ENCODE assay signal across 2 cellular contexts in the genomic region with DNA sequence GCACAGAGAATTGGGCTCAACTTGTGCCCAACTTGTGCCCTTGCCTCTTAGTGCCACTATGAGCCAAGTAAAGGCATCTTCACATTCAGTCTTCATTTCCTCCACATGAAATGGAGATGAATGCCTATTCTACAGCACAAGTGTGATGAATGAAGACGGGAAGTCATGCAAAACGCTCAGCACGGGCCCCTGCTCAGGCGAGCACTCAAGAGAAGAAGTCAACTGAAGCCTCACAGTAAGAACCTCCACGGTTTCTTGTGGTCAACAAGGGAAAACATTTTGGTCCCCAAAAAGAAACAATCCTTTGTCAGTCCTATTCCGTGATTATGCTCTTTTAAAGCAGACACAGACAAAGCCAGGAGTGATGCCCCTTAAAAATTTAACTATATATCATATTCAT.
A peak's percentile ranks its signal among the peaks of the same experiment; 100 is the strongest.
TF ChIP-seq lines count a peak whose summit lies in the region.

No MANE protein-coding gene starts in this region.

TF ChIP-seq in GM23338, 12 proteins besides CTCF, POLR2A, EP300 and RAD21:
- TF ChIP-seq CREB1 (CRISPR knock-in tag; IDR thresholded peaks at IDR 0.05; ENCODE audit: low read depth) (no peak), ZNF331 (CRISPR knock-in tag; IDR thresholded peaks at IDR 0.05; ENCODE audit: low read depth) (no peak), EZH2 (IDR thresholded peaks at IDR 0.05; ENCODE audit: low read depth, unreplicated experiment) (no peak), JUNB (IDR thresholded peaks at IDR 0.05; ENCODE audit: unreplicated experiment) (no peak), NANOG (IDR thresholded peaks at IDR 0.05; ENCODE audit: borderline replicate concordance) (no peak)
- TF ChIP-seq, protein P1, sequence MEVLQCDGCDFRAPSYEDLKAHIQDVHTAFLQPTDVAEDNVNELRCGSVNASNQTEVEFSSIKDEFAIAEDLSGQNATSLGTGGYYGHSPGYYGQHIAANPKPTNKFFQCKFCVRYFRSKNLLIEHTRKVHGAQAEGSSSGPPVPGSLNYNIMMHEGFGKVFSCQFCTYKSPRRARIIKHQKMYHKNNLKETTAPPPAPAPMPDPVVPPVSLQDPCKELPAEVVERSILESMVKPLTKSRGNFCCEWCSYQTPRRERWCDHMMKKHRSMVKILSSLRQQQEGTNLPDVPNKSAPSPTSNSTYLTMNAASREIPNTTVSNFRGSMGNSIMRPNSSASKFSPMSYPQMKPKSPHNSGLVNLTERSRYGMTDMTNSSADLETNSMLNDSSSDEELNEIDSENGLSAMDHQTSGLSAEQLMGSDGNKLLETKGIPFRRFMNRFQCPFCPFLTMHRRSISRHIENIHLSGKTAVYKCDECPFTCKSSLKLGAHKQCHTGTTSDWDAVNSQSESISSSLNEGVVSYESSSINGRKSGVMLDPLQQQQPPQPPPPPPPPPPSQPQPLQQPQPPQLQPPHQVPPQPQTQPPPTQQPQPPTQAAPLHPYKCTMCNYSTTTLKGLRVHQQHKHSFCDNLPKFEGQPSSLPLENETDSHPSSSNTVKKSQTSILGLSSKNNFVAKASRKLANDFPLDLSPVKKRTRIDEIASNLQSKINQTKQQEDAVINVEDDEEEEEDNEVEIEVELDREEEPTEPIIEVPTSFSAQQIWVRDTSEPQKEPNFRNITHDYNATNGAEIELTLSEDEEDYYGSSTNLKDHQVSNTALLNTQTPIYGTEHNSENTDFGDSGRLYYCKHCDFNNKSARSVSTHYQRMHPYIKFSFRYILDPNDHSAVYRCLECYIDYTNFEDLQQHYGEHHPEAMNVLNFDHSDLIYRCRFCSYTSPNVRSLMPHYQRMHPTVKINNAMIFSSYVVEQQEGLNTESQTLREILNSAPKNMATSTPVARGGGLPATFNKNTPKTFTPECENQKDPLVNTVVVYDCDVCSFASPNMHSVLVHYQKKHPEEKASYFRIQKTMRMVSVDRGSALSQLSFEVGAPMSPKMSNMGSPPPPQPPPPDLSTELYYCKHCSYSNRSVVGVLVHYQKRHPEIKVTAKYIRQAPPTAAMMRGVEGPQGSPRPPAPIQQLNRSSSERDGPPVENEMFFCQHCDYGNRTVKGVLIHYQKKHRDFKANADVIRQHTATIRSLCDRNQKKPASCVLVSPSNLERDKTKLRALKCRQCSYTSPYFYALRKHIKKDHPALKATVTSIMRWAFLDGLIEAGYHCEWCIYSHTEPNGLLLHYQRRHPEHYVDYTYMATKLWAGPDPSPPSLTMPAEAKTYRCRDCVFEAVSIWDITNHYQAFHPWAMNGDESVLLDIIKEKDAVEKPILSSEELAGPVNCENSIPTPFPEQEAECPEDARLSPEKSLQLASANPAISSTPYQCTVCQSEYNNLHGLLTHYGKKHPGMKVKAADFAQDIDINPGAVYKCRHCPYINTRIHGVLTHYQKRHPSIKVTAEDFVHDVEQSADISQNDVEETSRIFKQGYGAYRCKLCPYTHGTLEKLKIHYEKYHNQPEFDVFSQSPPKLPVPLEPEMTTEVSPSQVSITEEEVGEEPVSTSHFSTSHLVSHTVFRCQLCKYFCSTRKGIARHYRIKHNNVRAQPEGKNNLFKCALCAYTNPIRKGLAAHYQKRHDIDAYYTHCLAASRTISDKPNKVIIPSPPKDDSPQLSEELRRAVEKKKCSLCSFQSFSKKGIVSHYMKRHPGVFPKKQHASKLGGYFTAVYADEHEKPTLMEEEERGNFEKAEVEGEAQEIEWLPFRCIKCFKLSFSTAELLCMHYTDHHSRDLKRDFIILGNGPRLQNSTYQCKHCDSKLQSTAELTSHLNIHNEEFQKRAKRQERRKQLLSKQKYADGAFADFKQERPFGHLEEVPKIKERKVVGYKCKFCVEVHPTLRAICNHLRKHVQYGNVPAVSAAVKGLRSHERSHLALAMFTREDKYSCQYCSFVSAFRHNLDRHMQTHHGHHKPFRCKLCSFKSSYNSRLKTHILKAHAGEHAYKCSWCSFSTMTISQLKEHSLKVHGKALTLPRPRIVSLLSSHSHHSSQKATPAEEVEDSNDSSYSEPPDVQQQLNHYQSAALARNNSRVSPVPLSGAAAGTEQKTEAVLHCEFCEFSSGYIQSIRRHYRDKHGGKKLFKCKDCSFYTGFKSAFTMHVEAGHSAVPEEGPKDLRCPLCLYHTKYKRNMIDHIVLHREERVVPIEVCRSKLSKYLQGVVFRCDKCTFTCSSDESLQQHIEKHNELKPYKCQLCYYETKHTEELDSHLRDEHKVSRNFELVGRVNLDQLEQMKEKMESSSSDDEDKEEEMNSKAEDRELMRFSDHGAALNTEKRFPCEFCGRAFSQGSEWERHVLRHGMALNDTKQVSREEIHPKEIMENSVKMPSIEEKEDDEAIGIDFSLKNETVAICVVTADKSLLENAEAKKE (CRISPR knock-in tag; IDR thresholded peaks at IDR 0.05) = no peak
- TF ChIP-seq, protein P2, sequence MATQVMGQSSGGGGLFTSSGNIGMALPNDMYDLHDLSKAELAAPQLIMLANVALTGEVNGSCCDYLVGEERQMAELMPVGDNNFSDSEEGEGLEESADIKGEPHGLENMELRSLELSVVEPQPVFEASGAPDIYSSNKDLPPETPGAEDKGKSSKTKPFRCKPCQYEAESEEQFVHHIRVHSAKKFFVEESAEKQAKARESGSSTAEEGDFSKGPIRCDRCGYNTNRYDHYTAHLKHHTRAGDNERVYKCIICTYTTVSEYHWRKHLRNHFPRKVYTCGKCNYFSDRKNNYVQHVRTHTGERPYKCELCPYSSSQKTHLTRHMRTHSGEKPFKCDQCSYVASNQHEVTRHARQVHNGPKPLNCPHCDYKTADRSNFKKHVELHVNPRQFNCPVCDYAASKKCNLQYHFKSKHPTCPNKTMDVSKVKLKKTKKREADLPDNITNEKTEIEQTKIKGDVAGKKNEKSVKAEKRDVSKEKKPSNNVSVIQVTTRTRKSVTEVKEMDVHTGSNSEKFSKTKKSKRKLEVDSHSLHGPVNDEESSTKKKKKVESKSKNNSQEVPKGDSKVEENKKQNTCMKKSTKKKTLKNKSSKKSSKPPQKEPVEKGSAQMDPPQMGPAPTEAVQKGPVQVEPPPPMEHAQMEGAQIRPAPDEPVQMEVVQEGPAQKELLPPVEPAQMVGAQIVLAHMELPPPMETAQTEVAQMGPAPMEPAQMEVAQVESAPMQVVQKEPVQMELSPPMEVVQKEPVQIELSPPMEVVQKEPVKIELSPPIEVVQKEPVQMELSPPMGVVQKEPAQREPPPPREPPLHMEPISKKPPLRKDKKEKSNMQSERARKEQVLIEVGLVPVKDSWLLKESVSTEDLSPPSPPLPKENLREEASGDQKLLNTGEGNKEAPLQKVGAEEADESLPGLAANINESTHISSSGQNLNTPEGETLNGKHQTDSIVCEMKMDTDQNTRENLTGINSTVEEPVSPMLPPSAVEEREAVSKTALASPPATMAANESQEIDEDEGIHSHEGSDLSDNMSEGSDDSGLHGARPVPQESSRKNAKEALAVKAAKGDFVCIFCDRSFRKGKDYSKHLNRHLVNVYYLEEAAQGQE (IDR thresholded peaks at IDR 0.05; ENCODE audit: unreplicated experiment) = no peak

TF ChIP-seq in GM12878, 131 proteins besides CTCF, POLR2A, EP300 and RAD21 (continued from another document):
- TF ChIP-seq ETV6 (conservative IDR thresholded peaks at IDR 0.05 in 1 of 2, IDR thresholded peaks at IDR 0.05 in 1 of 2; ENCODE audit: borderline replicate concordance in 1 of 2, low read depth in 1 of 2) = no peak
- peak in 1 of 2 experiments; percentile 48; a peak in 1 of 4 replicates for TF ChIP-seq BHLHE40 (IDR thresholded peaks at IDR 0.05; ENCODE audit: borderline replicate concordance in 1 of 2, low read depth in 2 of 2, low read length in 1 of 2)
- TF ChIP-seq SIX5 (IDR thresholded peaks at IDR 0.05; ENCODE audit: low read depth, low read length, severe bottlenecking) = no peak
- TF ChIP-seq, protein P3, sequence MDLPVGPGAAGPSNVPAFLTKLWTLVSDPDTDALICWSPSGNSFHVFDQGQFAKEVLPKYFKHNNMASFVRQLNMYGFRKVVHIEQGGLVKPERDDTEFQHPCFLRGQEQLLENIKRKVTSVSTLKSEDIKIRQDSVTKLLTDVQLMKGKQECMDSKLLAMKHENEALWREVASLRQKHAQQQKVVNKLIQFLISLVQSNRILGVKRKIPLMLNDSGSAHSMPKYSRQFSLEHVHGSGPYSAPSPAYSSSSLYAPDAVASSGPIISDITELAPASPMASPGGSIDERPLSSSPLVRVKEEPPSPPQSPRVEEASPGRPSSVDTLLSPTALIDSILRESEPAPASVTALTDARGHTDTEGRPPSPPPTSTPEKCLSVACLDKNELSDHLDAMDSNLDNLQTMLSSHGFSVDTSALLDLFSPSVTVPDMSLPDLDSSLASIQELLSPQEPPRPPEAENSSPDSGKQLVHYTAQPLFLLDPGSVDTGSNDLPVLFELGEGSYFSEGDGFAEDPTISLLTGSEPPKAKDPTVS (IDR thresholded peaks at IDR 0.05; ENCODE audit: low read depth, low read length) = no peak
- TF ChIP-seq POLR2AphosphoS5 (IDR thresholded peaks at IDR 0.05; ENCODE audit: low read length) = no peak
- peak; percentile 78 for TF ChIP-seq RUNX3 (IDR thresholded peaks at IDR 0.05; ENCODE audit: low read length)
- no peak for TF ChIP-seq HDAC2 (IDR thresholded peaks at IDR 0.05)
- TF ChIP-seq, protein P4, sequence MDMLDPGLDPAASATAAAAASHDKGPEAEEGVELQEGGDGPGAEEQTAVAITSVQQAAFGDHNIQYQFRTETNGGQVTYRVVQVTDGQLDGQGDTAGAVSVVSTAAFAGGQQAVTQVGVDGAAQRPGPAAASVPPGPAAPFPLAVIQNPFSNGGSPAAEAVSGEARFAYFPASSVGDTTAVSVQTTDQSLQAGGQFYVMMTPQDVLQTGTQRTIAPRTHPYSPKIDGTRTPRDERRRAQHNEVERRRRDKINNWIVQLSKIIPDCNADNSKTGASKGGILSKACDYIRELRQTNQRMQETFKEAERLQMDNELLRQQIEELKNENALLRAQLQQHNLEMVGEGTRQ (IDR thresholded peaks at IDR 0.05; ENCODE audit: borderline replicate concordance, low read depth, low read length) = no peak
- TF ChIP-seq SUPT20H (IDR thresholded peaks at IDR 0.05; ENCODE audit: borderline replicate concordance, control insufficient read depth, low read depth, low read length) = no peak
- peak; percentile 68 for TF ChIP-seq EED (IDR thresholded peaks at IDR 0.05; ENCODE audit: low read depth)
- peak; percentile 39; the same call in 1 of the 2 replicates for TF ChIP-seq NFIC (IDR thresholded peaks at IDR 0.05; ENCODE audit: low read depth, low read length)
- TF ChIP-seq, protein P5, sequence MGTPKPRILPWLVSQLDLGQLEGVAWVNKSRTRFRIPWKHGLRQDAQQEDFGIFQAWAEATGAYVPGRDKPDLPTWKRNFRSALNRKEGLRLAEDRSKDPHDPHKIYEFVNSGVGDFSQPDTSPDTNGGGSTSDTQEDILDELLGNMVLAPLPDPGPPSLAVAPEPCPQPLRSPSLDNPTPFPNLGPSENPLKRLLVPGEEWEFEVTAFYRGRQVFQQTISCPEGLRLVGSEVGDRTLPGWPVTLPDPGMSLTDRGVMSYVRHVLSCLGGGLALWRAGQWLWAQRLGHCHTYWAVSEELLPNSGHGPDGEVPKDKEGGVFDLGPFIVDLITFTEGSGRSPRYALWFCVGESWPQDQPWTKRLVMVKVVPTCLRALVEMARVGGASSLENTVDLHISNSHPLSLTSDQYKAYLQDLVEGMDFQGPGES (IDR thresholded peaks at IDR 0.05) = no peak
- no peak for TF ChIP-seq CBX3 (IDR thresholded peaks at IDR 0.05; ENCODE audit: borderline replicate concordance, low read depth)
- TF ChIP-seq SMC3 (IDR thresholded peaks at IDR 0.05; ENCODE audit: borderline replicate concordance, low read length) = 0 out of 2 replicates have a peak, but pooled peaks have one; percentile 7
- TF ChIP-seq NR2C1 (IDR thresholded peaks at IDR 0.05) = no peak
